23 cellular contexts compared by ENCODE assay signal in the genomic region with DNA sequence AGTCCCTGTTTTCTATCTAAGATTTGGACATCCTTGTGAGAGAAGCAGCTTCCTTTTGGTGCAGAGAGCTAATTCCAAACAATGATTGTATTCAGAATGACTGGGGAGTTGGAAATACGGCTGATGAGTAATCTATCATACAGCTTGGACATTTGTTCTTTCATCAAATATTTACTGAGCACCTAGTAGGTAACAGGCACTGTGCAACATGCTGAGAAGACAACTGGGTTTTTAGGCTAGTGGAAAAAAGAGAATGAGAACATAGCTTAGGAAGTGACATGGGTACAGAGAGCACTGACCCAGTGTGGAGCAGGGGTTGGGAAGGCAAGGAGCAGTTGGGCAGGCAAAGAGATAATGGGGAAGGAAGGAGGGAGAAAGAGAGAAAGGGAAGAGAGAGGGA.
DNase-seq lines count a peak whose midpoint lies in the region; ATAC-seq and TF ChIP-seq lines count a peak whose summit lies in the region.
"Had no signal": no experiment of that assay in that cellular context is flagged by ENCODE, and none has a peak within 500 bp of the region (broad histone marks: within the 10 kb centered on the region; RNA-seq: fewer than 3 reads in every experiment).

No MANE protein-coding gene starts in this region.

- POLR2A ChIA-PET in Caco-2 (lab: Charles Lee) (no interaction called here), PC-3 (lab: Charles Lee; ENCODE audit: unreplicated experiment) (no interaction called here)

- BruUV-seq in Caco-2 (replicated peaks; lab: Mats Ljungman, UMichigan) (no TSS peak), PC-3 (replicated peaks; lab: Mats Ljungman, UMichigan) (no TSS peak)

- H3K9me3 ChIP-seq in Caco-2, result no peaks in the 10 kb centered on the region
- H3K9me3 ChIP-seq in PC-3 (ENCODE audit: low read length), result no peaks in the 10 kb centered on the region

- ATAC-seq in PC-3 (peak; percentile 96), GM19467 (IDR thresholded peaks at IDR 0.05; ENCODE audit: unreplicated experiment) (no peak)
- no peak for ATAC-seq in central memory CD8-positive, alpha-beta T cell (replicated peaks; ENCODE audit: extremely low read depth, poor library complexity, severe bottlenecking)

- H3K4me1 Mint-ChIP-seq in Caco-2 (ENCODE audit: low read depth, unreplicated experiment), result peaks cover 36% of the 10 kb centered on the region
- H3K4me1 Mint-ChIP-seq in central memory CD8-positive, alpha-beta T cell, result peaks cover 14% of the 10 kb centered on the region
- H3K4me1 Mint-ChIP-seq in T-helper 2 cell treated with Interferon-gamma antibody and Interleukin-4, amounts not matched to agents 5 μg/mL and 100 μg/mL, for 36 hours (ENCODE audit: low read depth), result peaks cover 19% of the 10 kb centered on the region
- H3K4me1 Mint-ChIP-seq: B cell, IgD-negative memory B cell had no signal

- TF ChIP-seq CTCF in Caco-2 (IDR thresholded peaks at IDR 0.05; ENCODE audit: insufficient read depth in 1 of 2, low read depth in 1 of 2, low read length in 1 of 2, severe bottlenecking in 1 of 2, unreplicated experiment in 1 of 2), result no peak
- no peak for TF ChIP-seq CTCF in PC-3 (conservative IDR thresholded peaks at IDR 0.05; ENCODE audit: low read depth, low read length)

- H3K9me3 Mint-ChIP-seq in Caco-2 (ENCODE audit: unreplicated experiment), result no peaks in the 10 kb centered on the region
- no peaks in the 10 kb centered on the region for H3K9me3 Mint-ChIP-seq in central memory CD8-positive, alpha-beta T cell
- no peaks in the 10 kb centered on the region for H3K9me3 Mint-ChIP-seq in T-helper 2 cell treated with Interferon-gamma antibody and Interleukin-4, amounts not matched to agents 5 μg/mL and 100 μg/mL, for 36 hours
- H3K9me3 Mint-ChIP-seq: HFFc6 had no signal

- H3K36me3 ChIP-seq in Caco-2 (ENCODE audit: control insufficient read depth, insufficient read depth, low read length) (peaks cover 3% of the 10 kb centered on the region), PC-3 (ENCODE audit: low read depth, low read length) (no peaks in the 10 kb centered on the region)
- H3K36me3 ChIP-seq: HAP-1 had no signal

- no peaks in the 10 kb centered on the region for H3F3A ChIP-seq in PC-3 (ENCODE audit: low read length, unreplicated experiment)

- CTCF ChIA-PET in Caco-2 (lab: Charles Lee) (interaction anchor here (1.0 kb wide), 1 partner anchor 25 kb away, joined by 4 read pairs; no protein-coding TSS in a partner anchor), PC-3 (lab: Charles Lee) (interaction anchor here (2.1 kb wide), 1 partner anchor 25 kb away, joined by 22 read pairs; no protein-coding TSS in a partner anchor)

- H4K20me1 ChIP-seq in PC-3 (ENCODE audit: low read length), result no peaks in the 10 kb centered on the region

- H3K4me2 ChIP-seq in PC-3 (ENCODE audit: low read length), result peak overlapping the region; percentile 64
- H3K4me2 ChIP-seq: KMS-11 had no signal

- peak overlapping the region; percentile 67 for H3K27ac ChIP-seq in PC-3 (ENCODE audit: low read length)
- H3K27ac ChIP-seq: KMS-11, RWPE1 had no signal

- intact Hi-C loops in Caco-2 (cut with micrococcal nuclease; ENCODE audit: unreplicated experiment) (no loop called here), PC-3 (cut with micrococcal nuclease) (loop anchor here (2.0 kb wide), 1 partner anchor 25 kb away; no protein-coding TSS in a partner anchor)

- no peak for DNase-seq in Caco-2
- peak; percentile 87 for DNase-seq in PC-3
- DNase-seq in central memory CD8-positive, alpha-beta T cell (ENCODE audit: low spot score in 2 of 2), result no peak
- peak; percentile 13 for DNase-seq in renal cortical epithelial cell (ENCODE audit: low read depth)
- no peak for DNase-seq in activated T-cell treated with anti-CD3 and anti-CD28 coated beads, Interleukin-2, amount 50 U/mL, for 48 hours
- DNase-seq in T-helper 2 cell treated with Interferon-gamma antibody and Interleukin-4, amounts not matched to agents 5 μg/mL and 100 μg/mL, for 36 hours (ENCODE audit: low spot score), result no peak
- DNase-seq: CD8-positive, alpha-beta memory T cell; GOT3; HFFc6; NCI-H1092; NCI-H1436 treated with DMSO at 0.1 percent for 48 hours; NCI-H1930; NCI-H2107; NCI-H524; NCI-H774; SHP77 had no signal

- no peaks in the 10 kb centered on the region for H3K27me3 Mint-ChIP-seq in Caco-2 (ENCODE audit: insufficient read depth, unreplicated experiment)
- H3K27me3 Mint-ChIP-seq in central memory CD8-positive, alpha-beta T cell, result no peaks in the 10 kb centered on the region
- no peaks in the 10 kb centered on the region for H3K27me3 Mint-ChIP-seq in T-helper 2 cell treated with Interferon-gamma antibody and Interleukin-4, amounts not matched to agents 5 μg/mL and 100 μg/mL, for 36 hours (ENCODE audit: low read depth)

- H3K4me3 Mint-ChIP-seq in Caco-2 (ENCODE audit: unreplicated experiment), result no peak overlapping the region
- no peak overlapping the region for H3K4me3 Mint-ChIP-seq in central memory CD8-positive, alpha-beta T cell
- no peak overlapping the region for H3K4me3 Mint-ChIP-seq in T-helper 2 cell treated with Interferon-gamma antibody and Interleukin-4, amounts not matched to agents 5 μg/mL and 100 μg/mL, for 36 hours
- H3K4me3 Mint-ChIP-seq: B cell; CD14-positive monocyte; CD8-positive, alpha-beta memory T cell; HFFc6; IgD-negative memory B cell had no signal

- no peak overlapping the region for H3K9ac ChIP-seq in PC-3 (ENCODE audit: low read length)
- H3K9ac ChIP-seq: KMS-11 had no signal

- peak overlapping the region; percentile 44 for H2AFZ ChIP-seq in PC-3 (ENCODE audit: low read length)

- H3K36me3 Mint-ChIP-seq in Caco-2 (ENCODE audit: insufficient read depth, unreplicated experiment), result peaks cover 23% of the 10 kb centered on the region
- no peaks in the 10 kb centered on the region for H3K36me3 Mint-ChIP-seq in central memory CD8-positive, alpha-beta T cell (ENCODE audit: insufficient read depth)
- H3K36me3 Mint-ChIP-seq in T-helper 2 cell treated with Interferon-gamma antibody and Interleukin-4, amounts not matched to agents 5 μg/mL and 100 μg/mL, for 36 hours (ENCODE audit: low read depth), result peaks cover 1% of the 10 kb centered on the region
- H3K36me3 Mint-ChIP-seq: CD14-positive monocyte; CD8-positive, alpha-beta memory T cell; IgD-negative memory B cell had no signal

- no peaks in the 10 kb centered on the region for H3K9me2 ChIP-seq in PC-3 (replicated peaks; ENCODE audit: low read length)

- no peaks in the 10 kb centered on the region for H3K79me2 ChIP-seq in PC-3 (ENCODE audit: low read length)

- H3K4me1 ChIP-seq in Caco-2, result peaks cover 18% of the 10 kb centered on the region
- H3K4me1 ChIP-seq in PC-3 (ENCODE audit: insufficient read depth, low read length), result peaks cover 16% of the 10 kb centered on the region
- H3K4me1 ChIP-seq: HAP-1 had no signal

- H3K27me3 ChIP-seq in Caco-2 (replicated peaks; ENCODE audit: control insufficient read depth, insufficient read depth, low read length), result no peaks in the 10 kb centered on the region
- H3K27me3 ChIP-seq in PC-3 (ENCODE audit: low read length), result no peaks in the 10 kb centered on the region

- no peak overlapping the region for H3K4me3 ChIP-seq in Caco-2 (ENCODE audit: low read depth, low read length)
- no peak overlapping the region for H3K4me3 ChIP-seq in PC-3 (ENCODE audit: low read length)
- H3K4me3 ChIP-seq: HAP-1 had no signal

- H3K27ac Mint-ChIP-seq in Caco-2 (ENCODE audit: unreplicated experiment), result peak overlapping the region; percentile 6
- H3K27ac Mint-ChIP-seq in central memory CD8-positive, alpha-beta T cell (ENCODE audit: low read depth), result peak overlapping the region; percentile 1
- no peak overlapping the region for H3K27ac Mint-ChIP-seq in T-helper 2 cell treated with Interferon-gamma antibody and Interleukin-4, amounts not matched to agents 5 μg/mL and 100 μg/mL, for 36 hours
- H3K27ac Mint-ChIP-seq: B cell, CD14-positive monocyte, HFFc6 had no signal

Comparison
In these comparisons a context has a peak if more than half of its experiments do, and no peak if none do; other contexts are left out.
1. DNase-seq: peak in PC-3 (single experiment) and renal cortical epithelial cell (single experiment); none in Caco-2 (0 of 2), central memory CD8-positive, alpha-beta T cell (0 of 2), activated T-cell treated with anti-CD3 and anti-CD28 coated beads, Interleukin-2, amount 50 U/mL, for 48 hours (0 of 2) and T-helper 2 cell treated with Interferon-gamma antibody and Interleukin-4, amounts not matched to agents 5 μg/mL and 100 μg/mL, for 36 hours (single experiment).